ENCODE assay signal across 8 cellular contexts in the genomic region with DNA sequence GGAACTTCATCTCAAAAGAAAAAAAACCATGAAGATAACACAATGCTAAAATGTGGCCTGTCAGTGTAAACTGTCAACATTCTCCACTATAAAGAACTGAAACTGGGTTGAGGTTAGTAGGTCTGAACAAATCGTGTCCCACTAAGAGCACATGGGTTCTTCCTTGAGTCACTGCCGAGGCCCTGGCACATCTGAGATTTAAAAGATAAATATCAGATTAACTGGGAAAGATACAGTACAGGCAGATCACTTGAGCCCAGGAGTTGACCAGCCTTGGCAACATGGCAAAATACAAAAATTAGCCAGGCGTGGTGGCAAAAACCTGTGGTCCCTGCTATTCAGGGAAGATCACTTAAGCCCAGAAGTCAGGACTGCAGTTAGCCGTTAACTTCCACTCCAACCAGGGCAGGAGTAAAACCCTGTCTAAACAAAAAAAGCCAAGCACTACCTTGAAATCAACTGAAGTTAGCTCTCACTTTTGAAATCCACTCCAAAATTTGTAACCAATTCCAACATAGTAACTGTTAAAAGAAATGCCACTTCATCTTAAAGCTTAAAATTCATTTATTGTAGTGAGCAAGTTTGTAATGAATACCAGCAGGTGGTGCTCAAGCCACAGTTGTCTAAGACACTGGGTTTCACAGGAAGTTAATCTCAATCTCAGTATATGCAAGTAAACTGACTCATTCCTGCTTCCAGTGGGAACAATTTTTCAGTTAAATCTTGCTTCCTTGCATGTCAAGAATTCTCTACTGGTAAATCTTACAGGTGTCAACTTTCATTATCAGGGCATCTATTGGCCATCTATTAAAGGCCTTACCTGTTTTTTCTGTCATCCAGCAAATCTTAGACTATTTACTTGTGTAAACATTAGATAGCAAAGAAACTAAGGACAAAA. TPM values are rescaled to one million over a fixed set of nuclear protein-coding genes. Genes with fewer than 3 reads are reported as not detected.
A peak's percentile ranks its signal among the peaks of the same experiment; 100 is the strongest.
DNase-seq lines count a peak whose midpoint lies in the region; ATAC-seq and TF ChIP-seq lines count a peak whose summit lies in the region.

No MANE protein-coding gene starts in this region.

- CTCF ChIA-PET in activated CD8-positive, alpha-beta T cell treated with anti-CD3 and anti-CD28 coated beads for 36 hours (lab: Charles Lee) = interaction anchor here (0.6 to 4.7 kb wide), 6 partner anchors 10 to 221 kb away, joined by 3 to 41 read pairs (median 4); no protein-coding TSS in a partner anchor

- TF ChIP-seq POLR2A in esophagus muscularis mucosa (IDR thresholded peaks at IDR 0.05; ENCODE audit: low read depth) = no peak

- peak overlapping the region; percentile 49 to 66 (median 56) for H3K27ac ChIP-seq in esophagus muscularis mucosa (replicated peaks in 1 of 4)

- peak overlapping the region in 1 of 2 donors; percentile 46 for H3K4me3 Mint-ChIP-seq in CD14-positive monocyte
- H3K4me3 Mint-ChIP-seq in activated CD8-positive, alpha-beta T cell treated with anti-CD3 and anti-CD28 coated beads for 36 hours = peak overlapping the region; percentile 97
- H3K4me3 Mint-ChIP-seq in natural killer cell treated with Interleukin-12 subunit alpha and Interleukin-12 subunit beta and Interleukin-15 and Interleukin-18, amount 100 ng/mL, for 72 hours = peak overlapping the region; percentile 70

- H3K36me3 Mint-ChIP-seq in CD14-positive monocyte = peaks cover 53 to 66% of the 10 kb centered on the region in 2 donors
- H3K36me3 Mint-ChIP-seq in activated CD8-positive, alpha-beta T cell treated with anti-CD3 and anti-CD28 coated beads for 36 hours (ENCODE audit: low read depth) = peaks cover 57% of the 10 kb centered on the region
- peaks cover 49% of the 10 kb centered on the region for H3K36me3 Mint-ChIP-seq in natural killer cell treated with Interleukin-12 subunit alpha and Interleukin-12 subunit beta and Interleukin-15 and Interleukin-18, amount 100 ng/mL, for 72 hours

- peaks cover 0 to 1% (median 0%) of the 10 kb centered on the region in 7 donors for H3K9me3 Mint-ChIP-seq in CD14-positive monocyte
- H3K9me3 Mint-ChIP-seq in activated CD8-positive, alpha-beta T cell treated with anti-CD3 and anti-CD28 coated beads for 36 hours = no peaks in the 10 kb centered on the region
- H3K9me3 Mint-ChIP-seq in natural killer cell treated with Interleukin-12 subunit alpha and Interleukin-12 subunit beta and Interleukin-15 and Interleukin-18, amount 100 ng/mL, for 72 hours = no peaks in the 10 kb centered on the region

- H3K4me1 Mint-ChIP-seq in CD14-positive monocyte = peaks cover 57% of the 10 kb centered on the region
- H3K4me1 Mint-ChIP-seq in activated CD8-positive, alpha-beta T cell treated with anti-CD3 and anti-CD28 coated beads for 36 hours (ENCODE audit: low read depth) = peaks cover 28% of the 10 kb centered on the region
- H3K4me1 Mint-ChIP-seq in natural killer cell treated with Interleukin-12 subunit alpha and Interleukin-12 subunit beta and Interleukin-15 and Interleukin-18, amount 100 ng/mL, for 72 hours (ENCODE audit: low read depth in 2 of 2) = peaks cover 45 to 53% of the 10 kb centered on the region in 2 donors

- peaks cover 0 to 3% (median 1%) of the 10 kb centered on the region in 3 donors for H3K27me3 Mint-ChIP-seq in CD14-positive monocyte (ENCODE audit: low read depth in 3 of 3)
- H3K27me3 Mint-ChIP-seq in activated CD8-positive, alpha-beta T cell treated with anti-CD3 and anti-CD28 coated beads for 36 hours = no peaks in the 10 kb centered on the region
- no peaks in the 10 kb centered on the region for H3K27me3 Mint-ChIP-seq in natural killer cell treated with Interleukin-12 subunit alpha and Interleukin-12 subunit beta and Interleukin-15 and Interleukin-18, amount 100 ng/mL, for 72 hours

- TF ChIP-seq CTCF in CD14-positive monocyte (IDR thresholded peaks at IDR 0.05) (peak; percentile 88), esophagus muscularis mucosa (IDR thresholded peaks at IDR 0.05) (peak; percentile 68 to 77 (median 70))
- TF ChIP-seq CTCF in activated CD8-positive, alpha-beta T cell treated with anti-CD3 and anti-CD28 coated beads for 36 hours (IDR thresholded peaks at IDR 0.05) = peak; percentile 74

- intact Hi-C loops in CD14-positive monocyte (cut with micrococcal nuclease) (loop anchor here (2.0 to 10.0 kb wide), 3 partner anchors 51 to 97 kb away; partner anchors contain the start of gene MTO1 (in 1 of the 2)), esophagus muscularis mucosa (cut with DNase I) (loop anchor here (2.0 to 10.0 kb wide), 2 partner anchors 95 to 219 kb away; no protein-coding TSS in a partner anchor)
- intact Hi-C loops in activated CD8-positive, alpha-beta T cell treated with anti-CD3 and anti-CD28 coated beads for 36 hours (cut with micrococcal nuclease) = no loop called here

- H3K4me3 ChIP-seq in esophagus muscularis mucosa = peak overlapping the region in 1 of 4 donors; percentile 6

- peak overlapping the region; percentile 79 to 90 (median 86) for H3K27ac Mint-ChIP-seq in CD14-positive monocyte
- H3K27ac Mint-ChIP-seq in activated CD8-positive, alpha-beta T cell treated with anti-CD3 and anti-CD28 coated beads for 36 hours = peak overlapping the region; percentile 85
- peak overlapping the region; percentile 98 to 99 for H3K27ac Mint-ChIP-seq in natural killer cell treated with Interleukin-12 subunit alpha and Interleukin-12 subunit beta and Interleukin-15 and Interleukin-18, amount 100 ng/mL, for 72 hours

- ATAC-seq in GM18517 (IDR thresholded peaks at IDR 0.05; ENCODE audit: unreplicated experiment) (peak; percentile 37), HG02981 (IDR thresholded peaks at IDR 0.05; ENCODE audit: unreplicated experiment) (peak; percentile 33)
- ATAC-seq in activated CD8-positive, alpha-beta T cell treated with anti-CD3 and anti-CD28 coated beads for 36 hours = peak; percentile 34
- no peak for ATAC-seq in natural killer cell treated with Interleukin-12 subunit alpha and Interleukin-12 subunit beta and Interleukin-15 and Interleukin-18, amount 100 ng/mL, for 72 hours

- WGBS in esophagus muscularis mucosa = 33% methylated on average over 4 of the region's 4 CpGs

- DNase-seq in CD14-positive monocyte (ENCODE audit: low spot score) (peak; percentile 57), NCI-H2227 (lab: John Stamatoyannopoulos, UW; ENCODE audit: unreplicated experiment) (peak; percentile 51), esophagus muscularis mucosa (ENCODE audit: extremely low spot score) (no peak), HuH-7.5 (ENCODE audit: low spot score) (no peak)
- DNase-seq in activated CD8-positive, alpha-beta T cell treated with anti-CD3 and anti-CD28 coated beads for 36 hours = peak; percentile 68
- DNase-seq in natural killer cell treated with Interleukin-12 subunit alpha and Interleukin-12 subunit beta and Interleukin-15 and Interleukin-18, amount 100 ng/mL, for 72 hours (ENCODE audit: low spot score) = no peak

- TF ChIP-seq EP300 in esophagus muscularis mucosa (IDR thresholded peaks at IDR 0.05) = no peak

- H3K9me3 ChIP-seq in esophagus muscularis mucosa = no peaks in the 10 kb centered on the region

- H3K36me3 ChIP-seq in esophagus muscularis mucosa = peaks cover 32 to 65% (median 53%) of the 10 kb centered on the region in 4 donors

- H3K27me3 ChIP-seq in esophagus muscularis mucosa = no peaks in the 10 kb centered on the region

- peaks cover 31 to 49% (median 48%) of the 10 kb centered on the region in 4 donors for H3K4me1 ChIP-seq in esophagus muscularis mucosa

- POLR2A ChIA-PET in activated CD8-positive, alpha-beta T cell treated with anti-CD3 and anti-CD28 coated beads for 36 hours (lab: Charles Lee) = interaction anchor here (0.9 to 12.0 kb wide), 22 partner anchors 8 to 133 kb away, joined by 3 to 204 read pairs (median 15); partner anchors contain the start of genes CGAS, EEF1A1 and MTO1

RNA-seq across cellular contexts. Expression of gene EEF1A1, which starts 5.4 kb away (rescaled TPM):
- 1,000 to 10,000 TPM; 5,292 to 5,586 TPM for polyA plus RNA-seq in CD14-positive monocyte
- over 10,000 TPM; 15,479 to 15,634 TPM for total RNA-seq in activated CD8-positive, alpha-beta T cell treated with anti-CD3 and anti-CD28 coated beads for 36 hours
- total RNA-seq in esophagus muscularis mucosa = over 10,000 TPM in 3 of 4 donors, 1,000 to 10,000 TPM in 1; 6,828 to 12,822 (median 11,636) TPM
- 1,000 to 10,000 TPM; 4,705 to 6,056 TPM for total RNA-seq in natural killer cell treated with Interleukin-12 subunit alpha and Interleukin-12 subunit beta and Interleukin-15 and Interleukin-18, amount 100 ng/mL, for 72 hours

RNA-seq across cellular contexts. Expression of gene MTO1, which starts 53.9 kb away (rescaled TPM):
- 10 to 100 TPM in 1 of 2 donors, 1 to 10 TPM in 1; 8.0 to 14.4 TPM for polyA plus RNA-seq in CD14-positive monocyte
- 10 to 100 TPM; 42.1 to 43.2 TPM for total RNA-seq in activated CD8-positive, alpha-beta T cell treated with anti-CD3 and anti-CD28 coated beads for 36 hours
- total RNA-seq in esophagus muscularis mucosa = 10 to 100 TPM; 15.2 to 38.6 (median 25.7) TPM
- total RNA-seq in natural killer cell treated with Interleukin-12 subunit alpha and Interleukin-12 subunit beta and Interleukin-15 and Interleukin-18, amount 100 ng/mL, for 72 hours = 10 to 100 TPM; 42.9 to 76.0 TPM

Comparison
In these comparisons a context has a peak if more than half of its experiments do, and no peak if none do; other contexts are left out.
1. DNase-seq: peak in CD14-positive monocyte (single experiment), NCI-H2227 (single experiment) and activated CD8-positive, alpha-beta T cell treated with anti-CD3 and anti-CD28 coated beads for 36 hours (single experiment); none in esophagus muscularis mucosa (single experiment), natural killer cell treated with Interleukin-12 subunit alpha and Interleukin-12 subunit beta and Interleukin-15 and Interleukin-18, amount 100 ng/mL, for 72 hours (single experiment) and HuH-7.5 (single experiment).
2. ATAC-seq: peak in GM18517 (single experiment), HG02981 (single experiment) and activated CD8-positive, alpha-beta T cell treated with anti-CD3 and anti-CD28 coated beads for 36 hours (single experiment); none in natural killer cell treated with Interleukin-12 subunit alpha and Interleukin-12 subunit beta and Interleukin-15 and Interleukin-18, amount 100 ng/mL, for 72 hours (0 of 2).
3. Peak in every context shown above with its lines, with median percentiles within 50 percentile points of each other: H3K27ac Mint-ChIP-seq and CTCF ChIP-seq.